In genomic region chr6:12324741-12325140, GRCh38 we compare ENCODE assay signal across 16 cellular contexts. TPM values are rescaled to one million over a fixed set of nuclear protein-coding genes. Genes with fewer than 3 reads are reported as not detected.
DNase-seq lines count a peak whose midpoint lies in the region; ATAC-seq and TF ChIP-seq lines count a peak whose summit lies in the region.
"Had no signal": no experiment of that assay in that cellular context is flagged by ENCODE, and none has a peak within 500 bp of the region (broad histone marks: within the 10 kb centered on the region; RNA-seq: fewer than 3 reads in every experiment).

No MANE protein-coding gene starts in this region.

- no peak for TF ChIP-seq EP300 in stomach (IDR thresholded peaks at IDR 0.05)

- H3K9me2 ChIP-seq in HCT116 (ENCODE audit: insufficient read depth): no peaks in the 10 kb centered on the region
- no peaks in the 10 kb centered on the region for H3K9me2 ChIP-seq in GM23248 (ENCODE audit: insufficient read depth)

- H3K36me3 ChIP-seq in HCT116 (ENCODE audit: control insufficient read depth in 1 of 2, insufficient read depth in 2 of 2, low read length in 2 of 2) (no peaks in the 10 kb centered on the region), stomach (no peaks in the 10 kb centered on the region), GM23248 (ENCODE audit: low read depth) (no peaks in the 10 kb centered on the region)
- H3K36me3 ChIP-seq: brain microvascular endothelial cell had no signal

- peak overlapping the region; percentile 46 for H3K9ac ChIP-seq in HCT116 (ENCODE audit: low read length)
- H3K9ac ChIP-seq in GM23248: no peak overlapping the region

- intact Hi-C loops in HCT116 (cut with micrococcal nuclease) (no loop called here), stomach (cut with DNase I; ENCODE audit: low total_unique reads) (no loop called here)

- CTCF ChIA-PET in HCT116 (lab: Charles Lee) (interaction anchor here (1.2 to 1.3 kb wide), 3 partner anchors 10 to 157 kb away, joined by 4 to 6 read pairs (median 4); no protein-coding TSS in a partner anchor), RWPE1 (lab: Yijun Ruan, JAX) (interaction anchor here (0.7 to 0.9 kb wide), 2 partner anchors 9 to 180 kb away, joined by 3 read pairs; no protein-coding TSS in a partner anchor)

- H3K4me3 ChIP-seq in HCT116 (replicated peaks in 1 of 2; ENCODE audit: low read depth in 1 of 2, low read length in 2 of 2) (peak overlapping the region in 1 of 2 experiments; percentile 42; a peak in 2 of 4 replicates), stomach (no peak overlapping the region), GM23248 (no peak overlapping the region)

- peak; percentile 22 for DNase-seq in HCT116 (ENCODE audit: low read depth, low spot score)
- no peak for DNase-seq in RWPE1 (ENCODE audit: low spot score)
- peak; percentile 69 for DNase-seq in glomerular visceral epithelial cell (ENCODE audit: extremely low spot score)
- DNase-seq in stomach: no peak
- DNase-seq in GM23248: no peak
- no peak for DNase-seq in activated CD4-positive, CD25-positive, alpha-beta regulatory T cell (lab: John Stamatoyannopoulos, UW)
- DNase-seq in SHP77 treated with DMSO at 0.1 percent for 48 hours (lab: John Stamatoyannopoulos, UW): no peak
- DNase-seq: activated gamma-delta T cell; CD4-positive, CD25-positive, alpha-beta regulatory T cell; NCI-H1105; nephron progenitor cell; Right ventricle myocardium superior; stimulated activated naive CD4-positive, alpha-beta T cell treated with Interleukin-2 at 50 U/mL for 16 hours had no signal

- no peaks in the 10 kb centered on the region for H3K9me3 ChIP-seq in HCT116 (ENCODE audit: control insufficient read depth in 1 of 2, insufficient read depth in 1 of 2, low read depth in 1 of 2, low read length in 2 of 2)
- H3K9me3 ChIP-seq in stomach: no peaks in the 10 kb centered on the region
- H3K9me3 ChIP-seq in GM23248 (ENCODE audit: low read depth): no peaks in the 10 kb centered on the region

- TF ChIP-seq CTCF in HCT116 (IDR thresholded peaks at IDR 0.05 in 2 of 3, conservative IDR thresholded peaks at IDR 0.05 in 1 of 3; ENCODE audit: borderline replicate concordance in 1 of 3, insufficient read depth in 1 of 3, low read depth in 2 of 3, low read length in 2 of 3) (no peak), RWPE1 (conservative IDR thresholded peaks at IDR 0.05; ENCODE audit: low read depth) (no peak), stomach (IDR thresholded peaks at IDR 0.05) (no peak)

- H3K4me1 ChIP-seq in HCT116 (ENCODE audit: control insufficient read depth in 1 of 2, insufficient read depth in 2 of 2, low read length in 2 of 2) (peaks cover 12 to 58% of the 10 kb centered on the region in 2 experiments), stomach (peaks cover 0 to 9% (median 3%) of the 10 kb centered on the region in 4 donors), GM23248 (ENCODE audit: insufficient read depth) (peaks cover 19% of the 10 kb centered on the region)

- H3K79me2 ChIP-seq in HCT116 (ENCODE audit: insufficient read depth, low read length): no peaks in the 10 kb centered on the region
- H3K79me2 ChIP-seq in GM23248 (ENCODE audit: insufficient read depth): no peaks in the 10 kb centered on the region

- H3K27me3 ChIP-seq in HCT116 (ENCODE audit: insufficient read depth, low read length): no peaks in the 10 kb centered on the region
- H3K27me3 ChIP-seq in stomach: no peaks in the 10 kb centered on the region
- H3K27me3 ChIP-seq in GM23248 (replicated peaks; ENCODE audit: insufficient read depth): no peaks in the 10 kb centered on the region
- H3K27me3 ChIP-seq: brain microvascular endothelial cell had no signal

- RAD21 ChIA-PET in HCT116 (lab: Charles Lee; ENCODE audit: low non-redundant PET in 1 of 2, low total read pairs in 2 of 2, uncharacterized antibody in 2 of 2, unreplicated experiment in 2 of 2): no interaction called here

- in situ Hi-C loops in GM23248 (cut with MboI): no loop called here

- peak overlapping the region; percentile 79 for H3K4me2 ChIP-seq in HCT116 (ENCODE audit: low read length)
- H3K4me2 ChIP-seq in GM23248 (ENCODE audit: unreplicated experiment): no peak overlapping the region

- TF ChIP-seq POLR2A in HCT116 (IDR thresholded peaks at IDR 0.05; ENCODE audit: borderline replicate concordance, extremely low read depth, insufficient read depth, insufficient read length) (no peak), stomach (IDR thresholded peaks at IDR 0.05) (no peak)

- POLR2A ChIA-PET in HCT116 (lab: Charles Lee): interaction anchor here (1.3 to 1.5 kb wide), 2 partner anchors 10 to 12 kb away, joined by 3 to 6 read pairs; no protein-coding TSS in a partner anchor
- POLR2A ChIA-PET in RWPE1 (lab: Yijun Ruan, JAX; ENCODE audit: low non-redundant PET): interaction anchor here (0.6 kb wide), 1 partner anchor 35 kb away, joined by 3 read pairs; no protein-coding TSS in a partner anchor

- H2AFZ ChIP-seq in HCT116 (ENCODE audit: low read depth, low read length, poor library complexity, severe bottlenecking) (no peak overlapping the region), GM23248 (no peak overlapping the region)

- ATAC-seq in HCT116 (peak; percentile 37), HG03432 (IDR thresholded peaks at IDR 0.05; ENCODE audit: unreplicated experiment) (no peak)
- ATAC-seq: sciatic nerve had no signal

- BruUV-seq in HCT116 (replicated peaks; lab: Mats Ljungman, UMichigan): TSS peak; percentile 99

- H4K20me1 ChIP-seq in HCT116 (ENCODE audit: insufficient read depth): no peaks in the 10 kb centered on the region
- H4K20me1 ChIP-seq in GM23248 (ENCODE audit: insufficient read depth): no peaks in the 10 kb centered on the region

- H3K27ac ChIP-seq in HCT116 (ENCODE audit: low read depth, low read length): peak overlapping the region; percentile 43
- peak overlapping the region; percentile 93 for H3K27ac ChIP-seq in RWPE1
- peak overlapping the region; percentile 9 to 69 (median 55) for H3K27ac ChIP-seq in stomach
- no peak overlapping the region for H3K27ac ChIP-seq in GM23248
- H3K27ac ChIP-seq: brain microvascular endothelial cell had no signal

- no peak for TF ChIP-seq RAD21 in HCT116 (IDR thresholded peaks at IDR 0.05; ENCODE audit: low read depth)

- H3F3A ChIP-seq in GM23248 (ENCODE audit: insufficient read depth): no peaks in the 10 kb centered on the region

TF ChIP-seq in HCT116, 20 proteins besides CTCF, POLR2A, EP300 and RAD21 (continues in another document):
- TF ChIP-seq FOSL1 (IDR thresholded peaks at IDR 0.05; ENCODE audit: low read depth) (no peak), MAX (IDR thresholded peaks at IDR 0.05) (no peak), SRF (IDR thresholded peaks at IDR 0.05; ENCODE audit: low read depth) (no peak), CBX3 (IDR thresholded peaks at IDR 0.05; ENCODE audit: low read depth) (no peak), ZBTB33 (IDR thresholded peaks at IDR 0.05; ENCODE audit: extremely low read depth, insufficient replicate concordance, low read length) (no peak), ZFX (IDR thresholded peaks at IDR 0.05) (no peak), EZH2 (IDR thresholded peaks at IDR 0.05) (no peak), TCF7L2 (IDR thresholded peaks at IDR 0.05; ENCODE audit: borderline replicate concordance, extremely low read depth, insufficient read depth, insufficient read length) (no peak), SP1 (IDR thresholded peaks at IDR 0.05; ENCODE audit: low read depth) (no peak), ELF1 (IDR thresholded peaks at IDR 0.05; ENCODE audit: borderline replicate concordance, low read depth) (no peak), EZH2phosphoT487 (IDR thresholded peaks at IDR 0.05; ENCODE audit: borderline replicate concordance) (no peak), POLR2AphosphoS5 (IDR thresholded peaks at IDR 0.05; ENCODE audit: low read depth, low read length) (no peak)

RNA-seq across cellular contexts. Expression of gene EDN1, which starts 34.6 kb away (rescaled TPM):
- total RNA-seq in HCT116 (2021; ENCODE audit: unreplicated experiment) (0.22 TPM), stomach (10 to 100 TPM in 4 of 5 donors, under 1 TPM in 1; 0.58 to 95.1 (median 19.1) TPM)
- 0.25 and 0.26 TPM in 2 replicates for polyA plus RNA-seq in HCT116 (2012)
- polyA plus RNA-seq in stomach (1 to 10 TPM; 4.4 to 6.5 (median 6.1) TPM), GM23248 (2016; fragmentation: Nextera tagmentation; extraction: Ambion mirVana) (4.1 and 5.2 TPM in 2 replicates)
- 1.8 and 6.3 TPM in 2 replicates for total RNA-seq in GM23248 (2014; rRNA removed; shearing (Covaris generic))
- polyA plus RNA-seq: CD4-positive, CD25-positive, alpha-beta regulatory T cell had no signal

Comparison
In these comparisons a context has a peak if more than half of its experiments do, and no peak if none do; other contexts are left out.
1. DNase-seq: peak in HCT116 (single experiment) and glomerular visceral epithelial cell (single experiment); none in RWPE1 (single experiment), stomach (single experiment), GM23248 (single experiment), activated CD4-positive, CD25-positive, alpha-beta regulatory T cell (0 of 4) and SHP77 treated with DMSO at 0.1 percent for 48 hours (single experiment).